In the genomic region with DNA sequence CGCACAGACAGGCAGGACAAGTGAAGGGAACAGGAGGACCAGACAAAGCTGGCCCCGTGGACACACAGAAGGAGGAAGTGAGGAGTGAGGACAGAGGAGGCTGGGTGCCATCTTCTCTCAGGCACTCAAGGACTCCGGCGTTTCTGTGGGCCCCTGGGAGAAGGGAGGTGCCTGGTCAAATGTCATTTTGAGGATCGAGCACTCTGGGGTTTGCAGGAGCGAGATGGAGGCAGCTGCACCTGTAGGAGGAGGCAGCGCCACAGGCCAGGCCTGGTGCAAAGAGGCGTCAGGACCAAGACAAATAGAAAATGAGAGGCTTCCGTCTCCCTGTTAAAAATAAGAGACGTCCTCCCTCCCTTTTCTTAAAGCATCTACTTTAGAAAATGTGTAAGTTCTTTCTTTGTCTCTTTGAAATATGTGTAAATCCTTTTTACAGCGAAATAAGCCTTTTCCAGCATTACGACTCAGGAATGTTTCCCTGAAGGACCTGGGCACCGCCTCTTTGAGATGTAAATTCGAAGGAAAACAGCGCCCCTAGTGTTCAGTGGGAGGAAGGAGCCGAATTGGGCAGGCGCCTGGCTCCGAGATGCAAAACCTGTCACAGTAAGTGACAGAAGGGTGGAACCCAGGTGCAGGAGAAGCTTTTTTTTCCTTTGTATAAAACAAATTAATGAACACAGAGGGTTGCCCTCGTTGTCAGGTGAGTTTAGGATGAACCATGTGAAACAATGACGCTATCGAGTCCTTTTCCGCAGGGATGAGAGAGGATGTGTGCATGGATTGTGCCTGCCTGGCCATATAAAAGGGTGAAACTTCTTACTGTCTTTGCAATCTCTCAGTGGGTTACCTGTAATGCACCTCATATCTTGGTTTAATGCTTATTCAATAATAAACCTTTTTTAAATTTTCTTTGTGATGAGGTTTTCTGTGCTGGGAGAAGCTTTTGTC, we compare ENCODE assay signal across 9 cellular contexts. TPM values are rescaled to one million over a fixed set of nuclear protein-coding genes. Genes with fewer than 3 reads are reported as not detected.
DNase-seq lines count a peak whose midpoint lies in the region; ATAC-seq and TF ChIP-seq lines count a peak whose summit lies in the region.
"Had no signal": no experiment of that assay in that cellular context is flagged by ENCODE, and none has a peak within 500 bp of the region (broad histone marks: within the 10 kb centered on the region; RNA-seq: fewer than 3 reads in every experiment).

No MANE protein-coding gene starts in this region.

- H3K36me3 ChIP-seq in OCI-LY3 (replicated peaks; ENCODE audit: low read depth, low read length) = no peaks in the 10 kb centered on the region

- H3K4me1 ChIP-seq in OCI-LY3 (ENCODE audit: low read length) = no peaks in the 10 kb centered on the region

- DNase-seq in activated CD4-positive, CD25-positive, alpha-beta regulatory T cell treated with anti-CD3 and anti-CD28 coated beads, Interleukin-2, amount 50 U/mL, for 16 hours (ENCODE audit: low read depth, low spot score) = peak; percentile 6
- DNase-seq in choroid plexus epithelial cell (ENCODE audit: low read depth) = peak; percentile 52
- peak in 1 of 2 experiments; percentile 67 for DNase-seq in mesothelial cell of epicardium (ENCODE audit: low spot score in 2 of 2, unreplicated experiment in 2 of 2)

- H4K20me1 ChIP-seq in OCI-LY3 (ENCODE audit: insufficient read depth, low read length) = no peaks in the 10 kb centered on the region

- no peaks in the 10 kb centered on the region for H3K27me3 ChIP-seq in OCI-LY3 (ENCODE audit: low read depth, low read length)

- no peaks in the 10 kb centered on the region for H3K9me3 Mint-ChIP-seq in mesothelial cell of epicardium
- H3K9me3 Mint-ChIP-seq: stimulated activated naive CD8-positive, alpha-beta T cell treated with anti-CD3 and anti-CD28 coated beads, Interleukin-15, Interleukin-2, amounts not matched to agents 100 ng/mL and 50 ng/mL, for 24 hours had no signal

- no peak overlapping the region for H3K4me3 Mint-ChIP-seq in mesothelial cell of epicardium
- H3K4me3 Mint-ChIP-seq: stimulated activated naive CD8-positive, alpha-beta T cell treated with anti-CD3 and anti-CD28 coated beads, Interleukin-15, Interleukin-2, amounts not matched to agents 100 ng/mL and 50 ng/mL, for 24 hours had no signal

- peaks cover 44% of the 10 kb centered on the region for H3K27me3 Mint-ChIP-seq in mesothelial cell of epicardium (ENCODE audit: low read depth)

- peak; percentile 75 for TF ChIP-seq CTCF in OCI-LY3 (IDR thresholded peaks at IDR 0.05; ENCODE audit: low read depth, low read length)
- peak; percentile 70 for TF ChIP-seq CTCF in choroid plexus epithelial cell (conservative IDR thresholded peaks at IDR 0.05; ENCODE audit: low read depth, low read length)
- TF ChIP-seq CTCF in mesothelial cell of epicardium (IDR thresholded peaks at IDR 0.05; ENCODE audit: unreplicated experiment) = peak; percentile 89

- H3K36me3 Mint-ChIP-seq in mesothelial cell of epicardium = no peaks in the 10 kb centered on the region

- H3K4me3 ChIP-seq in OCI-LY3 (ENCODE audit: low read length) = no peak overlapping the region
- no peak overlapping the region for H3K4me3 ChIP-seq in choroid plexus epithelial cell (ENCODE audit: low read depth, low read length)

- H3K27ac ChIP-seq in OCI-LY3 (ENCODE audit: low read length) = no peak overlapping the region

- no peak overlapping the region for H3K9ac ChIP-seq in OCI-LY3 (ENCODE audit: low read length)

- no peak overlapping the region for H2AFZ ChIP-seq in OCI-LY3 (ENCODE audit: low read depth, low read length)

- H3K79me2 ChIP-seq in OCI-LY3 (ENCODE audit: low read length) = no peaks in the 10 kb centered on the region

- H3K27ac Mint-ChIP-seq in mesothelial cell of epicardium = no peak overlapping the region
- H3K27ac Mint-ChIP-seq: stimulated activated naive CD8-positive, alpha-beta T cell treated with anti-CD3 and anti-CD28 coated beads, Interleukin-15, Interleukin-2, amounts not matched to agents 100 ng/mL and 50 ng/mL, for 24 hours had no signal

- peaks cover 1% of the 10 kb centered on the region for H3K4me1 Mint-ChIP-seq in mesothelial cell of epicardium

- no peaks in the 10 kb centered on the region for H3K9me3 ChIP-seq in OCI-LY3 (ENCODE audit: insufficient read depth, low read length)

- no peak for ATAC-seq in activated CD4-positive, CD25-positive, alpha-beta regulatory T cell treated with anti-CD3 and anti-CD28 coated beads, Interleukin-2, amount 50 U/mL, for 24 hours
- ATAC-seq in GM21526 (IDR thresholded peaks at IDR 0.05; ENCODE audit: low FRiP score, unreplicated experiment) (peak; percentile 71), HG03457 (IDR thresholded peaks at IDR 0.05; ENCODE audit: unreplicated experiment) (no peak), HG03565 (IDR thresholded peaks at IDR 0.05; ENCODE audit: unreplicated experiment) (no peak)

- H3K4me2 ChIP-seq in OCI-LY3 (ENCODE audit: low read length) = no peak overlapping the region

RNA-seq across cellular contexts. Expression of a gene that starts 1.4 kb away (rescaled TPM):
- total RNA-seq in mesothelial cell of epicardium = 0.02 to 0.04 TPM in 2 of 3 replicates, not detected in the other
